Comparison of ENCODE assay signal across 21 cellular contexts in the genomic region with DNA sequence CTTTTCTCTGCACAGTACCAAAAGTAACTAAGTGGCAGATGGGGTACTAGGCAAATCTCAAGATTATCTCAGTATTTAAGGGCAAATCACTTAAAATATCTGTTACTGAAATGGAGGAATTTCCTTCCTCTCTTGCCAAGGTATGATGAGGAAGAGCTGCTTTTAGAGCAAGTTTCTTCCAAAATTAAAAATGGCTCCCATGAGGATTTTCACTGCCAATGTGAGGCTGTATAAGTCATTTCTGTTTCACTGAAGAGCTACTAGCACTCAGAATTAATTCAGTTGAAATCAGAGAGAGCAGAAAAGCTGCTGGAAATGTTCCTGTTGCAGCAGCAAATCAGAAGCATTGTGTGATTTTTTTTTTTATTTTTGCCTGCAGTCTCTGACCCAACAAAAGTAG. TPM values are rescaled to one million over a fixed set of nuclear protein-coding genes. Genes with fewer than 3 reads are reported as not detected.
DNase-seq lines count a peak whose midpoint lies in the region; ATAC-seq, FAIRE-seq and TF ChIP-seq lines count a peak whose summit lies in the region.
"Had no signal": no experiment of that assay in that cellular context is flagged by ENCODE, and none has a peak within 500 bp of the region (broad histone marks: within the 10 kb centered on the region; RNA-seq: fewer than 3 reads in every experiment).

No MANE protein-coding gene starts in this region.

- H3K36me3 ChIP-seq in A673 (ENCODE audit: insufficient read depth, low read length, poor library complexity, severe bottlenecking): no peaks in the 10 kb centered on the region
- H3K36me3 ChIP-seq in astrocyte (ENCODE audit: insufficient read depth, low read length): no peaks in the 10 kb centered on the region
- no peaks in the 10 kb centered on the region for H3K36me3 ChIP-seq in WERI-Rb-1
- H3K36me3 ChIP-seq: BLaER1 had no signal

- H3K27ac Mint-ChIP-seq in HFFc6: no peak overlapping the region
- no peak overlapping the region for H3K27ac Mint-ChIP-seq in astrocyte (ENCODE audit: unreplicated experiment)
- H3K27ac Mint-ChIP-seq: CD8-positive, alpha-beta T cell; T-cell had no signal

- H3K79me2 ChIP-seq in astrocyte (ENCODE audit: insufficient read depth, low read length): no peaks in the 10 kb centered on the region

- H3K4me1 Mint-ChIP-seq in HFFc6 (ENCODE audit: low read depth) (peaks cover 52% of the 10 kb centered on the region), astrocyte (ENCODE audit: low read depth, unreplicated experiment) (peaks cover 24% of the 10 kb centered on the region)
- H3K4me1 Mint-ChIP-seq: T-cell had no signal

- H3K9ac ChIP-seq in astrocyte (ENCODE audit: low read length): peak overlapping the region; percentile 4
- H3K9ac ChIP-seq: BLaER1, GM23248 had no signal

- no peaks in the 10 kb centered on the region for H3K9me3 Mint-ChIP-seq in HFFc6
- H3K9me3 Mint-ChIP-seq in astrocyte (ENCODE audit: unreplicated experiment): no peaks in the 10 kb centered on the region
- H3K9me3 Mint-ChIP-seq: CD8-positive, alpha-beta T cell; T-cell had no signal

- TF ChIP-seq CTCF in A673 (conservative IDR thresholded peaks at IDR 0.05; ENCODE audit: low read depth, low read length) (no peak), HFFc6 (IDR thresholded peaks at IDR 0.05) (no peak), astrocyte (IDR thresholded peaks at IDR 0.05; ENCODE audit: insufficient read depth, low read depth, low read length) (no peak), fibroblast of mammary gland (conservative IDR thresholded peaks at IDR 0.05; ENCODE audit: control insufficient read depth, insufficient read depth, low read depth, low read length) (no peak), WERI-Rb-1 (IDR thresholded peaks at IDR 0.05; ENCODE audit: low read depth, low read length) (no peak)

- POLR2A ChIA-PET in A673 (lab: Charles Lee; ENCODE audit: low non-redundant PET): no interaction called here

- in situ Hi-C loops in KBM-7 (cut with MboI; ENCODE audit: low pct_unique_long_range_greater_than_20kb, low sequenced_read_pairs): no loop called here

- H3K27ac ChIP-seq in A673 (ENCODE audit: low read depth, low read length, poor library complexity, severe bottlenecking) (peak overlapping the region; percentile 4), astrocyte (ENCODE audit: low read depth, low read length) (peak overlapping the region; percentile 59), WERI-Rb-1 (no peak overlapping the region; the same call in 1 of the 2 replicates)
- H3K27ac ChIP-seq: BLaER1, GM23248, SK-N-MC had no signal

- CTCF ChIA-PET in A673 (lab: Charles Lee): no interaction called here

- H3K4me3 ChIP-seq in A673 (ENCODE audit: low read depth, low read length, poor library complexity, severe bottlenecking) (no peak overlapping the region), astrocyte (ENCODE audit: insufficient read depth, low read depth, low read length) (no peak overlapping the region), fibroblast of mammary gland (ENCODE audit: control insufficient read depth, low read depth, low read length) (no peak overlapping the region), WERI-Rb-1 (ENCODE audit: low read depth, low read length) (no peak overlapping the region)
- H3K4me3 ChIP-seq: BLaER1, GM23248, SK-N-MC had no signal

- no TSS peak for BruUV-seq in A673 (replicated peaks; lab: Mats Ljungman, UMichigan)

- H3K4me3 Mint-ChIP-seq in HFFc6 (peak overlapping the region; percentile 13; the same call in 1 of the 2 replicates), astrocyte (ENCODE audit: unreplicated experiment) (no peak overlapping the region)
- H3K4me3 Mint-ChIP-seq: CD8-positive, alpha-beta T cell; T-cell had no signal

- peaks cover 3% of the 10 kb centered on the region; the same call in 1 of the 2 replicates for H3K27me3 Mint-ChIP-seq in HFFc6 (ENCODE audit: insufficient read depth)
- H3K27me3 Mint-ChIP-seq in astrocyte (ENCODE audit: low read depth, unreplicated experiment): no peaks in the 10 kb centered on the region

- no peak for ATAC-seq in GM19452 (IDR thresholded peaks at IDR 0.05; ENCODE audit: unreplicated experiment)
- no peak for ATAC-seq in GM21529 (IDR thresholded peaks at IDR 0.05; ENCODE audit: unreplicated experiment)
- ATAC-seq: CD8-positive, alpha-beta T cell; Panc1; T-cell had no signal

- H3K9me3 ChIP-seq in A673 (ENCODE audit: low read depth, low read length, poor library complexity, severe bottlenecking): no peaks in the 10 kb centered on the region
- no peaks in the 10 kb centered on the region for H3K9me3 ChIP-seq in astrocyte (ENCODE audit: insufficient read depth, low read depth, low read length)
- no peaks in the 10 kb centered on the region for H3K9me3 ChIP-seq in WERI-Rb-1 (ENCODE audit: severe bottlenecking)
- H3K9me3 ChIP-seq: BLaER1 had no signal

- H2AFZ ChIP-seq in astrocyte (ENCODE audit: low read depth, low read length): no peak overlapping the region
- H2AFZ ChIP-seq: GM23248 had no signal

- DNase-seq in A673 (ENCODE audit: low spot score): peak; percentile 49
- DNase-seq in HFFc6: no peak
- no peak for DNase-seq in astrocyte (ENCODE audit: low read depth)
- peak; percentile 26 for DNase-seq in fibroblast of mammary gland (ENCODE audit: low read depth)
- DNase-seq in KBM-7: no peak
- no peak for DNase-seq in WERI-Rb-1
- DNase-seq: CD8-positive, alpha-beta T cell; DND-41; GM23248; KG1; MV-4-11; NCI-H1694 treated with DMSO at 0.1 percent for 48 hours; NCI-H510A; T-cell had no signal

- no peak for FAIRE-seq in astrocyte (lab: Jason Lieb, UNC)
- FAIRE-seq: A204.1 had no signal

- peak overlapping the region; percentile 61 for H3K4me2 ChIP-seq in astrocyte (ENCODE audit: low read length)
- H3K4me2 ChIP-seq: BLaER1 had no signal

- H3K27me3 ChIP-seq in A673 (replicated peaks; ENCODE audit: insufficient read depth, low read depth, low read length, poor library complexity) (no peaks in the 10 kb centered on the region), astrocyte (ENCODE audit: insufficient read depth, low read length) (no peaks in the 10 kb centered on the region), WERI-Rb-1 (ENCODE audit: insufficient read depth, low read depth, severe bottlenecking) (no peaks in the 10 kb centered on the region)
- H3K27me3 ChIP-seq: BLaER1 had no signal

- no peaks in the 10 kb centered on the region for H3K36me3 Mint-ChIP-seq in HFFc6 (ENCODE audit: low read depth)
- no peaks in the 10 kb centered on the region for H3K36me3 Mint-ChIP-seq in astrocyte (ENCODE audit: low read depth, unreplicated experiment)
- H3K36me3 Mint-ChIP-seq: CD8-positive, alpha-beta T cell; T-cell had no signal

- H4K20me1 ChIP-seq in astrocyte (ENCODE audit: insufficient read depth, low read length): no peaks in the 10 kb centered on the region
- H4K20me1 ChIP-seq: BLaER1 had no signal

- intact Hi-C loops in A673 (cut with micrococcal nuclease; ENCODE audit: unreplicated experiment): no loop called here

- H3K4me1 ChIP-seq in A673 (ENCODE audit: insufficient read depth, low read length, poor library complexity, severe bottlenecking): peaks cover 57% of the 10 kb centered on the region
- peaks cover 54% of the 10 kb centered on the region for H3K4me1 ChIP-seq in astrocyte (ENCODE audit: insufficient read depth, low read length)
- H3K4me1 ChIP-seq: BLaER1 had no signal

RNA-seq across cellular contexts. Expression of a gene that starts 43.5 kb away (rescaled TPM):
- total RNA-seq in A673 (2021) (1.0 and 3.5 TPM in 2 replicates), astrocyte (not detected in 2 replicates)
- not detected for total RNA-seq in HFFc6 (2021; fragmentation: NEBNext Ultra II Directional; extraction: Animal tissue kit (Norgen Biotek cat#: 25700))
- total RNA-seq: CD8-positive, alpha-beta T cell; G401; GM23248; T-cell had no signal

Comparison
In these comparisons a context has a peak if more than half of its experiments do, and no peak if none do; other contexts are left out.
1. DNase-seq: peak in A673 (single experiment) and fibroblast of mammary gland (single experiment); none in HFFc6 (single experiment), astrocyte (single experiment), KBM-7 (single experiment) and WERI-Rb-1 (single experiment).